ENCODE assay signal across 8 cellular contexts in the genomic region with DNA sequence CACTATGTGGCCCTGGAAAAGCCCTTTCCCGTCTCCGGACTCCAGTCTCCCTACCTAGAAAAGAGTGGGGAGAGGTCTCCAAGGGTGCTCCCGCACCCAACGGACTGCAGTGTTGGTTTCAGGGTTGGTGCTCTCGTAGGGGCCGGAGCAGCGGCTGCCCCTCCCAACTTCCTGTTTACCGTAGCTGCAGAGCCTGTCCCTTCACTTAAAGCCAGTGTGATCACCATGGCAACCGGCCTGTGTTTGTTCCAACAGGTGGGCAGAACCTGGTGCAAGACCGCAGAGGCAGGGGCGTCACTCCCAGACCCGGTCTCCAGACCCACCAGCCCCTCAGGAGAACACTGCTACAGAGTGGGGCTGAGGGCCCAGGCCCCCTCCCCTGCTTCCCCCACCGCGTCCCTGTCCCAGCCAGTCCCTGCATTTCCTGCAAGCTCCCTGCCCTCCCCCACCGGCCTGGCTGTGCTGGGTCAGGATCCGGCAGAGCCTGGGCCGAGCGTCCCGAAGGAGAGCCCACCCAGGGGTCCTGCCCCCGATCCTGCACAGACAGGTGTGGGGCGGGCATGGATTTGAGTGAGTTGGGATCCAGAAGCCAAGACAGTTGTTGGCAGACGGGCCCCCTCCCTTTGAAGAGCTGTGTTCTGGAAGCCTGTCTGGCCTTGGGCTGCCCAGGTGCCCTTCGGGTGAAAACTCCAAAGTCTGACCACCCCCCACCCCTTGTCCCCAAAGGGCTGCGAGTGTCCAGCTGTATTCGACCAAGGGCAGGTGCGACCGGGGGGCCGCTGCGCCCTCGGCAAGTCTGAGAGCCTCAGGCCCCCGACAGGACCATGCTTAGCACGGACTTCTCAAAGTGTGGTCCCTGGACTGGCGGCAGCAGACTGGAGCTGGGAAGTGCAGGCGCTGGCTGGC. TPM values are rescaled to one million over a fixed set of nuclear protein-coding genes. Genes with fewer than 3 reads are reported as not detected.
DNase-seq lines count a peak whose midpoint lies in the region; ATAC-seq and TF ChIP-seq lines count a peak whose summit lies in the region.

No MANE protein-coding gene starts in this region.

- no peak overlapping the region for H2AFZ ChIP-seq in OCI-LY3 (ENCODE audit: low read depth, low read length)

- H3K4me3 ChIP-seq in OCI-LY3 (ENCODE audit: low read length) (peak overlapping the region; percentile 16; the same call in 1 of the 2 replicates), astrocyte of the cerebellum (ENCODE audit: low read depth, low read length) (no peak overlapping the region), iPS-18c (ENCODE audit: insufficient read depth, low read depth, low read length) (peak overlapping the region; percentile 30), testis (no peak overlapping the region)

- 13 to 28% methylated on average over 10 to 34 of the region's 34 CpGs for WGBS in testis, 2 donors

- H3K27ac Mint-ChIP-seq in HFFc6 = peak overlapping the region; percentile 40; the same call in 1 of the 2 replicates
- peak overlapping the region; percentile 88 for H3K27ac Mint-ChIP-seq in stimulated activated memory B cell treated with anti-CD40 and anti-IgM and Interleukin-4, amounts not matched to agents 10 μg/mL and 1 μg/mL and 100 μg/mL, for 72 hours

- peaks cover 11% of the 10 kb centered on the region; the same call in 1 of the 2 replicates for H3K27me3 ChIP-seq in OCI-LY3 (ENCODE audit: low read depth, low read length)
- H3K27me3 ChIP-seq in testis = no peaks in the 10 kb centered on the region

- no peaks in the 10 kb centered on the region for H4K20me1 ChIP-seq in OCI-LY3 (ENCODE audit: insufficient read depth, low read length)

- peaks cover 17% of the 10 kb centered on the region for H3K27me3 Mint-ChIP-seq in HFFc6 (ENCODE audit: insufficient read depth)
- peaks cover 18% of the 10 kb centered on the region for H3K27me3 Mint-ChIP-seq in stimulated activated memory B cell treated with anti-CD40 and anti-IgM and Interleukin-4, amounts not matched to agents 10 μg/mL and 1 μg/mL and 100 μg/mL, for 72 hours

- no peaks in the 10 kb centered on the region for H3K36me3 ChIP-seq in OCI-LY3 (replicated peaks; ENCODE audit: low read depth, low read length)
- no peaks in the 10 kb centered on the region for H3K36me3 ChIP-seq in testis (ENCODE audit: low read depth, missing control alignments)

- TF ChIP-seq POLR2A in testis (IDR thresholded peaks at IDR 0.05) = no peak

- H3K4me1 Mint-ChIP-seq in HFFc6 (ENCODE audit: low read depth) = peaks cover 6% of the 10 kb centered on the region; the same call in 1 of the 2 replicates
- H3K4me1 Mint-ChIP-seq in stimulated activated memory B cell treated with anti-CD40 and anti-IgM and Interleukin-4, amounts not matched to agents 10 μg/mL and 1 μg/mL and 100 μg/mL, for 72 hours = peaks cover 49% of the 10 kb centered on the region

- no peaks in the 10 kb centered on the region for H3K79me2 ChIP-seq in OCI-LY3 (ENCODE audit: low read length)

- peaks cover 18% of the 10 kb centered on the region for H3K4me1 ChIP-seq in OCI-LY3 (ENCODE audit: low read length)
- peaks cover 16% of the 10 kb centered on the region for H3K4me1 ChIP-seq in testis

- H3K27ac ChIP-seq in OCI-LY3 (ENCODE audit: low read length) = no peak overlapping the region
- no peak overlapping the region for H3K27ac ChIP-seq in testis

- H3K4me2 ChIP-seq in OCI-LY3 (ENCODE audit: low read length) = peak overlapping the region; percentile 42

- H3K9me3 Mint-ChIP-seq in HFFc6 = no peaks in the 10 kb centered on the region
- H3K9me3 Mint-ChIP-seq in stimulated activated memory B cell treated with anti-CD40 and anti-IgM and Interleukin-4, amounts not matched to agents 10 μg/mL and 1 μg/mL and 100 μg/mL, for 72 hours = no peaks in the 10 kb centered on the region

- in situ Hi-C loops in astrocyte of the cerebellum (cut with HindIII; ENCODE audit: low sequenced_read_pairs) = no loop called here

- H3K4me3 Mint-ChIP-seq in HFFc6 = peak overlapping the region; percentile 47; the same call in 1 of the 2 replicates
- H3K4me3 Mint-ChIP-seq in stimulated activated memory B cell treated with anti-CD40 and anti-IgM and Interleukin-4, amounts not matched to agents 10 μg/mL and 1 μg/mL and 100 μg/mL, for 72 hours = peak overlapping the region; percentile 76

- no peak for TF ChIP-seq CTCF in HFFc6 (IDR thresholded peaks at IDR 0.05)
- TF ChIP-seq CTCF in OCI-LY3 (IDR thresholded peaks at IDR 0.05; ENCODE audit: low read depth, low read length) = no peak
- TF ChIP-seq CTCF in astrocyte of the cerebellum (IDR thresholded peaks at IDR 0.05; ENCODE audit: low read depth, low read length, missing control alignments) = no peak
- no peak for TF ChIP-seq CTCF in testis (IDR thresholded peaks at IDR 0.05)

- intact Hi-C loops in testis (cut with DNase I; ENCODE audit: low total_unique reads) = no loop called here

- ATAC-seq in stimulated activated memory B cell treated with anti-CD40 and anti-IgM and Interleukin-4, amounts not matched to agents 10 μg/mL and 1 μg/mL and 100 μg/mL, for 72 hours = peak; percentile 79
- no peak for ATAC-seq in HG03442 (IDR thresholded peaks at IDR 0.05; ENCODE audit: unreplicated experiment)

- no peaks in the 10 kb centered on the region for H3K9me3 ChIP-seq in OCI-LY3 (ENCODE audit: insufficient read depth, low read length)
- peaks cover 2% of the 10 kb centered on the region for H3K9me3 ChIP-seq in iPS-18c (ENCODE audit: control insufficient read depth, insufficient read depth, low read length)
- no peaks in the 10 kb centered on the region for H3K9me3 ChIP-seq in testis

- H3K36me3 Mint-ChIP-seq in HFFc6 (ENCODE audit: low read depth) = no peaks in the 10 kb centered on the region
- no peaks in the 10 kb centered on the region for H3K36me3 Mint-ChIP-seq in stimulated activated memory B cell treated with anti-CD40 and anti-IgM and Interleukin-4, amounts not matched to agents 10 μg/mL and 1 μg/mL and 100 μg/mL, for 72 hours

- H3K9ac ChIP-seq in OCI-LY3 (ENCODE audit: low read length) = no peak overlapping the region

- DNase-seq in ELF-1 (ENCODE audit: low read depth, low spot score) (peak; percentile 88), HFFc6 (peak; percentile 50), astrocyte of the cerebellum (ENCODE audit: low read depth) (peak; percentile 11), testis (no peak)

RNA-seq across cellular contexts. Expression of gene BAIAP3, which starts 1.5 kb away (rescaled TPM):
- under 1 TPM; 0.11 to 0.28 (median 0.16) TPM for total RNA-seq in HFFc6 (2021; fragmentation: NEBNext Ultra II Directional; extraction: Animal tissue kit (Norgen Biotek cat#: 25700))
- total RNA-seq in testis = 10 to 100 TPM; 29.8 to 60.4 TPM
- 23.0 TPM for polyA plus RNA-seq in testis (ENCODE audit: insufficient read depth, low read depth, low replicate concordance)

RNA-seq across cellular contexts. Expression of gene TSR3, which starts 19.7 kb away (rescaled TPM):
- 10 to 100 TPM; 73.7 to 84.6 (median 78.1) TPM for total RNA-seq in HFFc6 (2021; fragmentation: NEBNext Ultra II Directional; extraction: Animal tissue kit (Norgen Biotek cat#: 25700))
- total RNA-seq in testis = 10 to 100 TPM; 79.4 to 89.5 TPM
- 40.9 TPM for polyA plus RNA-seq in testis (ENCODE audit: insufficient read depth, low read depth, low replicate concordance)

RNA-seq across cellular contexts. Expression of gene GNPTG, which starts 19.8 kb away (rescaled TPM):
- total RNA-seq in HFFc6 (2021; fragmentation: NEBNext Ultra II Directional; extraction: Animal tissue kit (Norgen Biotek cat#: 25700)) = 10 to 100 TPM; 46.8 to 68.1 (median 52.6) TPM
- 100 to 1,000 TPM; 106 to 150 TPM for total RNA-seq in testis
- polyA plus RNA-seq in testis (ENCODE audit: insufficient read depth, low read depth, low replicate concordance) = 67.8 TPM

RNA-seq across cellular contexts. Expression of gene UBE2I, which starts 22.5 kb away (rescaled TPM):
- total RNA-seq in HFFc6 (2021; fragmentation: NEBNext Ultra II Directional; extraction: Animal tissue kit (Norgen Biotek cat#: 25700)) = 100 to 1,000 TPM; 116 to 147 (median 138) TPM
- 100 to 1,000 TPM; 116 to 127 TPM for total RNA-seq in testis
- 143 TPM for polyA plus RNA-seq in testis (ENCODE audit: insufficient read depth, low read depth, low replicate concordance)

Comparison
In these comparisons a context has a peak if more than half of its experiments do, and no peak if none do; other contexts are left out.
1. H3K4me3 ChIP-seq: peak in OCI-LY3 (single experiment) and iPS-18c (single experiment); none in astrocyte of the cerebellum (single experiment) and testis (0 of 2).
2. RNA of gene BAIAP3, which starts 1.5 kb away (total RNA-seq): 29.8 to 60.4 TPM in testis; 0.11 to 0.28 TPM in HFFc6; every median in the first group is over 10 times any median in the second.